In the genomic region with DNA sequence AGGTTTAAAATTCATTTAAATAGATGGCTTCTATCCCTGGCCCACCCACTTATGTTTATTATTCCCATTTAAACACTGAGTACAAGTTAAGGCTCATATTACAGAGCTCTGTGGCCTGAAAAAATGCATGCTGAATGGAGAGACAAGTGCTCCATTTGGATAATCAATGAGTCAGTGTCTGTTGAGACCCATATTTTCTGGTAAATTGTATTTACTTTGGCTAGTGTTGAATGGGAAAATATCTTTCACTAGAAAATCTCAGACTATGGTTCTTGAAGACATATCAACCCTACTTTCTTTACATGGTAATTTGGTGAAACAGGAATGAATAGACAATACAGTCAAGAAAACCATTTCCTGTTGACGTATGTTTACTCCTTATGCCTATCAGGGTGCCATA, we compare ENCODE assay signal across 27 cellular contexts.
DNase-seq lines count a peak whose midpoint lies in the region; ATAC-seq and TF ChIP-seq lines count a peak whose summit lies in the region.
"Had no signal": no experiment of that assay in that cellular context is flagged by ENCODE, and none has a peak within 500 bp of the region (broad histone marks: within the 10 kb centered on the region; RNA-seq: fewer than 3 reads in every experiment).

No MANE protein-coding gene starts in this region.

- H3K27ac ChIP-seq in foreskin keratinocyte: no peak overlapping the region
- H3K27ac ChIP-seq: coronary artery, GM23248, RWPE1 had no signal

- ATAC-seq in foreskin keratinocyte: no peak
- ATAC-seq: CD8-positive, alpha-beta T cell; effector memory CD8-positive, alpha-beta T cell; esophagus mucosa; naive thymus-derived CD8-positive, alpha-beta T cell had no signal

- no peaks in the 10 kb centered on the region for H3K4me1 ChIP-seq in foreskin keratinocyte

- no peaks in the 10 kb centered on the region for H3K27me3 ChIP-seq in foreskin keratinocyte

- TF ChIP-seq CTCF in foreskin keratinocyte (conservative IDR thresholded peaks at IDR 0.05): no peak

- DNase-seq in NCI-H510A treated with DMSO at 0.1 percent for 48 hours (lab: John Stamatoyannopoulos, UW): peak; percentile 4
- no peak for DNase-seq in NCI-H510A (lab: John Stamatoyannopoulos, UW)
- peak; percentile 87 for DNase-seq in NCI-H2107 treated with DMSO at 0.1 percent for 48 hours (lab: John Stamatoyannopoulos, UW; ENCODE audit: unreplicated experiment)
- DNase-seq in RPMI7951 (ENCODE audit: low read depth): peak; percentile 2
- peak; percentile 20 for DNase-seq in iris pigment epithelial cell (ENCODE audit: low read depth)
- no peak for DNase-seq in MV-4-11 (lab: John Stamatoyannopoulos, UW)
- DNase-seq in foreskin keratinocyte: no peak
- DNase-seq in SK-N-DZ (ENCODE audit: low spot score): no peak
- DNase-seq: activated CD4-positive, alpha-beta T cell treated with anti-CD3 and anti-CD28 coated beads, Interleukin-2, amount 50 U/mL, for 48 hours; activated gamma-delta T cell; activated T-cell treated with anti-CD3 and anti-CD28 coated beads for 4 hours; AML-193; CD8-positive, alpha-beta T cell; DMS79 treated with DMSO at 0.1 percent for 48 hours; effector memory CD8-positive, alpha-beta T cell; GM23248; HFFc6; islet precursor cell; midbrain; naive thymus-derived CD8-positive, alpha-beta T cell; NCI-H187; retina; small intestine; stimulated activated CD4-positive, alpha-beta T cell treated with anti-CD3 and anti-CD28 coated beads, Interleukin-1b, Interleukin-23, amount 100 ng/mL, for 48 hours had no signal

Comparison
In these comparisons a context has a peak if more than half of its experiments do, and no peak if none do; other contexts are left out.
1. DNase-seq: peak in NCI-H510A treated with DMSO at 0.1 percent for 48 hours (single experiment), NCI-H2107 treated with DMSO at 0.1 percent for 48 hours (single experiment), RPMI7951 (single experiment) and iris pigment epithelial cell (single experiment); none in NCI-H510A (single experiment), MV-4-11 (single experiment), foreskin keratinocyte (0 of 2) and SK-N-DZ (single experiment).